In the genomic region with DNA sequence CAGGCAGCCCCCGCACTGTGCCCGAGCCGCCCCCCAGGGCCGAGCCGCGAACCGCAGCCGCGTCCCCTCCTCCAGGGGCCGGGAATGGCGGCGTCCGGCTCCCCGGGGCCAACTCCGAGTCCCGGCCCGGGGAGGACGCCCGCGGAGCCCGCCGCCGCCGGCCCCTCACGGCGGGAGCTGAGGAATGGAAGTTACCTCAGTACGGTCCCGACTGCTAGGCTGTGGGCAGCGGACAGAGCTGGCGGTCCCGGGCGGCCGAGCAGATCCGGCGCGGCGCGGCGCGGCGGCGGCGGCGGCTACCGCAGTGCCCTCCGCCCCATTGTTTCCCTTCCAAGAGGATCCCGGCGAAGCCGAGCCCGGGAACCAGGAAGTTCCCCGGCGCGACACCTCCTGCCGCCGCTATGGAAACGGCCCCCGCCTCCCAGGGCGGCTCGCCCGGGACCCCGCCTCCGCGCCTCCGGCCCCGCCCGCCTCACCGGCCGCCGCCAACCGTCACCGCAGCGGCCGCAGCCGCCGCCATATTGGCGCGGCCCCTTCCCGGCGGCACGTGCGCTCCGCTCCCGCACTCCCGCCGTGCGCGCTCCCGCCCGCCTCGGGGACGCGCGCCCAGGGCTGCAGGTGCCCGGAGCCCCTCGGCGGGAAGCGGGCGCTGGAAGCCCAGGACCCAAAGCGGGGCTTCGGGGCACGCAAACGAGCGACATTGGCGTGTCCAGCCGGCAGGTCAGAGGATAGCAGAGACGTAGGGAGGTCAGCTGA, we compare ENCODE assay signal across 9 cellular contexts. TPM values are rescaled to one million over a fixed set of nuclear protein-coding genes. Genes with fewer than 3 reads are reported as not detected.
DNase-seq lines count a peak whose midpoint lies in the region; ATAC-seq, FAIRE-seq and TF ChIP-seq lines count a peak whose summit lies in the region.
"Had no signal": no experiment of that assay in that cellular context is flagged by ENCODE, and none has a peak within 500 bp of the region (broad histone marks: within the 10 kb centered on the region; RNA-seq: fewer than 3 reads in every experiment).

A gene (minus strand): TSS at position 403 of the 756 bp plus-strand sequence. CDS start 14,016 bp downstream, outside the sequence.

- H2BK120ac ChIP-seq in H1 (replicated peaks; ENCODE audit: low read depth, low read length) = no peak within 1 kb of the TSS

- H2AFZ ChIP-seq in H1 (ENCODE audit: low read length) = peak within 1 kb of the TSS; percentile 87

- peak within 1 kb of the TSS; percentile 61; the same call in 1 of the 2 replicates for H2BK5ac ChIP-seq in H1 (ENCODE audit: low read depth, low read length)

- DNase-seq in AML-193 (lab: John Stamatoyannopoulos, UW) (peak; percentile 46 to 51), NCI-H526 treated with DMSO at 0.1 percent for 48 hours (lab: John Stamatoyannopoulos, UW) (peak; percentile 66), H1 (ENCODE audit: low read depth in 1 of 2, low spot score in 2 of 2) (peak; percentile 31 to 86), memory B cell (ENCODE audit: low spot score in 2 of 2) (peak; percentile 56 to 72)
- DNase-seq in activated CD8-positive, alpha-beta memory T cell treated with anti-CD3 and anti-CD28 coated beads for 24 hours = peak; percentile 82
- peak; percentile 22 for DNase-seq in stimulated activated CD8-positive, alpha-beta memory T cell treated with anti-CD3 and anti-CD28 coated beads, Interleukin-12 subunit alpha, Interleukin-12 subunit beta, amount 100 ng/mL, for 24 hours (ENCODE audit: extremely low read depth)

- no peak for TF ChIP-seq CTCF in H1 (IDR thresholded peaks at IDR 0.05; ENCODE audit: control extremely low read depth in 1 of 3, insufficient read depth in 1 of 3, low read depth in 1 of 3, low read length in 3 of 3)

- H4K8ac ChIP-seq in H1 (ENCODE audit: extremely low read depth, insufficient read depth, low read length) = peak within 1 kb of the TSS; percentile 95; the same call in 1 of the 2 replicates

- H3K36me3 Mint-ChIP-seq in memory B cell = no peaks in the 10 kb centered on the region

- H3K18ac ChIP-seq in H1 (ENCODE audit: extremely low read depth, low read length) = peak within 1 kb of the TSS; percentile 65

- peak within 1 kb of the TSS; percentile 93 for H3K4me3 Mint-ChIP-seq in memory B cell

- peak in 1 of 2 experiments; percentile 26; a peak in 1 of 3 replicates for TF ChIP-seq EP300 in H1 (IDR thresholded peaks at IDR 0.05; ENCODE audit: borderline replicate concordance in 1 of 2, low read depth in 2 of 2, low read length in 2 of 2)

- peaks cover 33% of the 10 kb centered on the region for H3K4me1 Mint-ChIP-seq in memory B cell

- no peak within 1 kb of the TSS; the same call in 1 of the 2 replicates for H2BK12ac ChIP-seq in H1 (ENCODE audit: low read depth, low read length)

- no peak within 1 kb of the TSS for H2BK20ac ChIP-seq in H1 (ENCODE audit: low read length)

- H3K4ac ChIP-seq in H1 (replicated peaks; ENCODE audit: insufficient read length, low read depth, low read length) = peak within 1 kb of the TSS; percentile 17

- H4K20me1 ChIP-seq in H1 (replicated peaks in 1 of 2; ENCODE audit: control insufficient read depth in 1 of 2, insufficient read depth in 2 of 2, low read length in 2 of 2) = peaks cover 4 to 7% of the 10 kb centered on the region in 2 experiments

- H3K4me1 ChIP-seq in H1 (replicated peaks in 1 of 4; ENCODE audit: control insufficient read depth in 3 of 4, insufficient read depth in 4 of 4, low read length in 3 of 4) = peaks cover 4 to 7% (median 6%) of the 10 kb centered on the region in 4 experiments; a peak in 6 of 7 replicates

- H3K9ac ChIP-seq in H1 (replicated peaks in 1 of 4; ENCODE audit: extremely low read depth in 1 of 4, low read depth in 3 of 4, low read length in 3 of 4) = peak within 1 kb of the TSS; percentile 90 to 97 (median 94)

- WGBS in H1 (ENCODE audit: extremely low coverage in 1 of 2, insufficient coverage in 1 of 2, insufficient read length in 1 of 2, insufficient replicate concordance in 2 of 2, low coverage in 1 of 2, low lambda C conversion rate in 2 of 2, missing lambda C conversion rate in 1 of 2), 2 experiments = 2% methylated on average over 57 of the region's 106 CpGs; no CpG with 5 or more reads in 1 of the 2 experiments

- no peak within 1 kb of the TSS for H3K23ac ChIP-seq in H1 (ENCODE audit: insufficient read length)

- H3K9me3 ChIP-seq in H1 (ENCODE audit: insufficient read depth in 2 of 2, low read depth in 1 of 2, low read length in 1 of 2) = no peaks in the 10 kb centered on the region

- H3K27me3 ChIP-seq in H1 (replicated peaks in 1 of 4; ENCODE audit: control insufficient read depth in 3 of 4, extremely low read depth in 1 of 4, insufficient read depth in 3 of 4, low read length in 3 of 4) = no peaks in the 10 kb centered on the region; a peak in 1 of 7 replicates

- H3K79me2 ChIP-seq in H1 (ENCODE audit: control insufficient read depth in 1 of 2, insufficient read depth in 2 of 2, low read length in 2 of 2) = peaks cover 10 to 45% of the 10 kb centered on the region in 2 experiments; a peak in 3 of 4 replicates

- H4K91ac ChIP-seq in H1 (replicated peaks; ENCODE audit: insufficient read length, low read length) = no peak within 1 kb of the TSS

- TF ChIP-seq RAD21 in H1 (IDR thresholded peaks at IDR 0.05 in 1 of 2, conservative IDR thresholded peaks at IDR 0.05 in 1 of 2; ENCODE audit: low read depth in 2 of 2, low read length in 2 of 2) = peak in 1 of 2 experiments; percentile 28; a peak in 1 of 4 replicates

- H3K14ac ChIP-seq in H1 (ENCODE audit: insufficient read length) = no peak within 1 kb of the TSS

- H2AK5ac ChIP-seq in H1 (ENCODE audit: low read depth, low read length) = no peak within 1 kb of the TSS

- peak; percentile 76 to 79 for TF ChIP-seq POLR2A in H1 (IDR thresholded peaks at IDR 0.05; ENCODE audit: control extremely low read depth in 1 of 2, low read depth in 2 of 2, low read length in 2 of 2)

- H2BK15ac ChIP-seq in H1 (ENCODE audit: low read length) = no peak within 1 kb of the TSS

- peak within 1 kb of the TSS; percentile 62 for H4K5ac ChIP-seq in H1 (ENCODE audit: insufficient read length, low read depth, low read length)

- peaks cover 2% of the 10 kb centered on the region for H3K23me2 ChIP-seq in H1 (ENCODE audit: low read depth, low read length)

- H3K9me3 Mint-ChIP-seq in memory B cell = no peaks in the 10 kb centered on the region

- H3K56ac ChIP-seq in H1 (replicated peaks; ENCODE audit: insufficient read length, low read depth, low read length) = peak within 1 kb of the TSS; percentile 48

- peak within 1 kb of the TSS; percentile 90 to 98 (median 94) for H3K4me3 ChIP-seq in H1 (ENCODE audit: extremely low read depth in 1 of 4, insufficient read depth in 2 of 4, low read depth in 3 of 4, low read length in 4 of 4)

- peak within 1 kb of the TSS; percentile 85 for H3K4me2 ChIP-seq in H1 (ENCODE audit: insufficient read depth in 1 of 2, low read depth in 2 of 2, low read length in 2 of 2)

- no peak for FAIRE-seq in H1 (lab: Jason Lieb, UNC)
- FAIRE-seq: TTC549 had no signal

- peak within 1 kb of the TSS; percentile 68 for H3K27ac ChIP-seq in H1 (ENCODE audit: low read depth, low read length)

- no peaks in the 10 kb centered on the region for H3K27me3 Mint-ChIP-seq in memory B cell

- H3K36me3 ChIP-seq in H1 (ENCODE audit: control insufficient read depth in 2 of 4, insufficient read depth in 4 of 4, low read length in 3 of 4) = no peaks in the 10 kb centered on the region

- no peaks in the 10 kb centered on the region; the same call in 1 of the 2 replicates for H3K79me1 ChIP-seq in H1 (ENCODE audit: low read depth, low read length)

- CTCF ChIA-PET in H1 (lab: Charles Lee; ENCODE audit: partially characterized antibody) = interaction anchor here (0.7 to 1.4 kb wide), 2 partner anchors 20 to 147 kb away, joined by 3 to 6 read pairs; no protein-coding TSS in a partner anchor

- ATAC-seq in GM18907 (IDR thresholded peaks at IDR 0.05; ENCODE audit: unreplicated experiment) (peak; percentile 55), HG03196 (IDR thresholded peaks at IDR 0.05; ENCODE audit: unreplicated experiment) (peak; percentile 53), memory B cell (ENCODE audit: low read depth) (peak; percentile 74)

- POLR2A ChIA-PET in H1 (lab: Charles Lee; ENCODE audit: partially characterized antibody) = interaction anchor here (1.0 kb wide), 1 partner anchor 82 kb away, joined by 3 read pairs; no protein-coding TSS in a partner anchor

- peak within 1 kb of the TSS; percentile 94 for H3K27ac Mint-ChIP-seq in memory B cell

TF ChIP-seq in H1, 55 proteins besides CTCF, POLR2A, EP300 and RAD21 (continues in another document):
- TF ChIP-seq, protein P1, sequence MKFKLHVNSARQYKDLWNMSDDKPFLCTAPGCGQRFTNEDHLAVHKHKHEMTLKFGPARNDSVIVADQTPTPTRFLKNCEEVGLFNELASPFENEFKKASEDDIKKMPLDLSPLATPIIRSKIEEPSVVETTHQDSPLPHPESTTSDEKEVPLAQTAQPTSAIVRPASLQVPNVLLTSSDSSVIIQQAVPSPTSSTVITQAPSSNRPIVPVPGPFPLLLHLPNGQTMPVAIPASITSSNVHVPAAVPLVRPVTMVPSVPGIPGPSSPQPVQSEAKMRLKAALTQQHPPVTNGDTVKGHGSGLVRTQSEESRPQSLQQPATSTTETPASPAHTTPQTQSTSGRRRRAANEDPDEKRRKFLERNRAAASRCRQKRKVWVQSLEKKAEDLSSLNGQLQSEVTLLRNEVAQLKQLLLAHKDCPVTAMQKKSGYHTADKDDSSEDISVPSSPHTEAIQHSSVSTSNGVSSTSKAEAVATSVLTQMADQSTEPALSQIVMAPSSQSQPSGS (IDR thresholded peaks at IDR 0.05; ENCODE audit: low read length) = no peak
- no peak for TF ChIP-seq SIX5 (IDR thresholded peaks at IDR 0.05; ENCODE audit: low read depth, low read length)
- peak in 1 of 2 experiments; percentile 24; a peak in 1 of 4 replicates for TF ChIP-seq SIN3A (conservative IDR thresholded peaks at IDR 0.05 in 1 of 2, IDR thresholded peaks at IDR 0.05 in 1 of 2; ENCODE audit: low read depth in 1 of 2, low read length in 2 of 2)
- no peak for TF ChIP-seq ZNF274 (IDR thresholded peaks at IDR 0.05; ENCODE audit: borderline replicate concordance, extremely low read depth, low read length)

RNA-seq across cellular contexts. Expression of the gene that starts here (rescaled TPM):
- 27.6 and 28.8 TPM in 2 replicates for total RNA-seq in H1 (2021; fragmentation: NEBNext Ultra II Directional; extraction: Animal tissue kit (Norgen Biotek cat#: 25700))
- polyA plus RNA-seq in H1 (2011; rRNA removed) = 9.8 and 10.9 TPM in 2 replicates
- 10.8 TPM for polyA plus RNA-seq in H1 (2011; cell fraction: cytosol; rRNA removed)
- 15.8 TPM for polyA plus RNA-seq in H1 (2011; cell fraction: nucleus; rRNA removed)
- polyA plus RNA-seq in H1 (2012, experiment 1 of 2) = 11.7 to 20.3 TPM (median 14.8 TPM) in 4 replicates
- 2.5 TPM for polyA plus RNA-seq in H1 (2012, experiment 2 of 2)
- 16.5 TPM for polyA plus RNA-seq in H1 (2013, experiment 1 of 2)
- polyA plus RNA-seq in H1 (2013, experiment 2 of 2) = 17.4 TPM
- 17.5 and 19.8 TPM in 2 replicates for polyA minus RNA-seq in H1 (2011; rRNA and poly(A)+ RNA removed)
- 10.4 TPM for polyA minus RNA-seq in H1 (2011; cell fraction: cytosol; rRNA and poly(A)+ RNA removed)
- 33.2 TPM for polyA minus RNA-seq in H1 (2011; cell fraction: nucleus; rRNA and poly(A)+ RNA removed)

Comparison
In these comparisons a context has a peak if more than half of its experiments do, and no peak if none do; other contexts are left out.
1. Peak in every context shown above with its lines: DNase-seq, ATAC-seq, H3K4me3 ChIP-seq and H3K27ac ChIP-seq.
2. DNase-seq: peak in every context shown above with its lines; median percentile 82 in activated CD8-positive, alpha-beta memory T cell treated with anti-CD3 and anti-CD28 coated beads for 24 hours; 66 in NCI-H526 treated with DMSO at 0.1 percent for 48 hours; 64 in memory B cell; 58 in H1; 48 in AML-193; 22 in stimulated activated CD8-positive, alpha-beta memory T cell treated with anti-CD3 and anti-CD28 coated beads, Interleukin-12 subunit alpha, Interleukin-12 subunit beta, amount 100 ng/mL, for 24 hours.